Comparison of ENCODE assay signal across 1 cellular context in the genomic region with DNA sequence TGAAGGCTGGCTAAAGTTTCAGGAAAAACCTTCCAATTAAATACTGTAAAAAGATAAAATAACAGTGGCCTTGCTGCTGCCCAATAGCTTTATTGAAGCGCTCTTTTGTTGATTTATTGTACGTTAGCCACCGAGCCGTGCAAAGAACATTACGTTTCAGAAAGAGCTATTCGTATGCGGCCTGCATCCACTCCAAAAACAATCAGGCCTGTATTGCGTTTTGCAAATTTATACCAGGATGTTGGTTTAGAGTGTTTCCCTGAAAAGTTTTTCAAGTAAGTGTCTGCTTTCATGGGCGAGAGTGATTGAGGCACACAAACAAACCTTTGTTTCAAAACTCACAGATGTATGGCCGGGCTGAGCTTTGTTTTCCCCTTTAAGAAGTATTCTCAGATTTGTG.
TF ChIP-seq lines count a peak whose summit lies in the region.

No MANE protein-coding gene starts in this region.

TF ChIP-seq in GM23338, 12 proteins besides CTCF, POLR2A, EP300 and RAD21 (continued from another document):
- no peak for TF ChIP-seq EZH2 (IDR thresholded peaks at IDR 0.05; ENCODE audit: low read depth, unreplicated experiment)
- TF ChIP-seq, protein P1, sequence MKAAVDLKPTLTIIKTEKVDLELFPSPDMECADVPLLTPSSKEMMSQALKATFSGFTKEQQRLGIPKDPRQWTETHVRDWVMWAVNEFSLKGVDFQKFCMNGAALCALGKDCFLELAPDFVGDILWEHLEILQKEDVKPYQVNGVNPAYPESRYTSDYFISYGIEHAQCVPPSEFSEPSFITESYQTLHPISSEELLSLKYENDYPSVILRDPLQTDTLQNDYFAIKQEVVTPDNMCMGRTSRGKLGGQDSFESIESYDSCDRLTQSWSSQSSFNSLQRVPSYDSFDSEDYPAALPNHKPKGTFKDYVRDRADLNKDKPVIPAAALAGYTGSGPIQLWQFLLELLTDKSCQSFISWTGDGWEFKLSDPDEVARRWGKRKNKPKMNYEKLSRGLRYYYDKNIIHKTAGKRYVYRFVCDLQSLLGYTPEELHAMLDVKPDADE (IDR thresholded peaks at IDR 0.05), result no peak
- TF ChIP-seq, protein P2, sequence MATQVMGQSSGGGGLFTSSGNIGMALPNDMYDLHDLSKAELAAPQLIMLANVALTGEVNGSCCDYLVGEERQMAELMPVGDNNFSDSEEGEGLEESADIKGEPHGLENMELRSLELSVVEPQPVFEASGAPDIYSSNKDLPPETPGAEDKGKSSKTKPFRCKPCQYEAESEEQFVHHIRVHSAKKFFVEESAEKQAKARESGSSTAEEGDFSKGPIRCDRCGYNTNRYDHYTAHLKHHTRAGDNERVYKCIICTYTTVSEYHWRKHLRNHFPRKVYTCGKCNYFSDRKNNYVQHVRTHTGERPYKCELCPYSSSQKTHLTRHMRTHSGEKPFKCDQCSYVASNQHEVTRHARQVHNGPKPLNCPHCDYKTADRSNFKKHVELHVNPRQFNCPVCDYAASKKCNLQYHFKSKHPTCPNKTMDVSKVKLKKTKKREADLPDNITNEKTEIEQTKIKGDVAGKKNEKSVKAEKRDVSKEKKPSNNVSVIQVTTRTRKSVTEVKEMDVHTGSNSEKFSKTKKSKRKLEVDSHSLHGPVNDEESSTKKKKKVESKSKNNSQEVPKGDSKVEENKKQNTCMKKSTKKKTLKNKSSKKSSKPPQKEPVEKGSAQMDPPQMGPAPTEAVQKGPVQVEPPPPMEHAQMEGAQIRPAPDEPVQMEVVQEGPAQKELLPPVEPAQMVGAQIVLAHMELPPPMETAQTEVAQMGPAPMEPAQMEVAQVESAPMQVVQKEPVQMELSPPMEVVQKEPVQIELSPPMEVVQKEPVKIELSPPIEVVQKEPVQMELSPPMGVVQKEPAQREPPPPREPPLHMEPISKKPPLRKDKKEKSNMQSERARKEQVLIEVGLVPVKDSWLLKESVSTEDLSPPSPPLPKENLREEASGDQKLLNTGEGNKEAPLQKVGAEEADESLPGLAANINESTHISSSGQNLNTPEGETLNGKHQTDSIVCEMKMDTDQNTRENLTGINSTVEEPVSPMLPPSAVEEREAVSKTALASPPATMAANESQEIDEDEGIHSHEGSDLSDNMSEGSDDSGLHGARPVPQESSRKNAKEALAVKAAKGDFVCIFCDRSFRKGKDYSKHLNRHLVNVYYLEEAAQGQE (IDR thresholded peaks at IDR 0.05; ENCODE audit: unreplicated experiment), result no peak
- TF ChIP-seq JUNB (IDR thresholded peaks at IDR 0.05; ENCODE audit: unreplicated experiment), result no peak
- TF ChIP-seq, protein P3, sequence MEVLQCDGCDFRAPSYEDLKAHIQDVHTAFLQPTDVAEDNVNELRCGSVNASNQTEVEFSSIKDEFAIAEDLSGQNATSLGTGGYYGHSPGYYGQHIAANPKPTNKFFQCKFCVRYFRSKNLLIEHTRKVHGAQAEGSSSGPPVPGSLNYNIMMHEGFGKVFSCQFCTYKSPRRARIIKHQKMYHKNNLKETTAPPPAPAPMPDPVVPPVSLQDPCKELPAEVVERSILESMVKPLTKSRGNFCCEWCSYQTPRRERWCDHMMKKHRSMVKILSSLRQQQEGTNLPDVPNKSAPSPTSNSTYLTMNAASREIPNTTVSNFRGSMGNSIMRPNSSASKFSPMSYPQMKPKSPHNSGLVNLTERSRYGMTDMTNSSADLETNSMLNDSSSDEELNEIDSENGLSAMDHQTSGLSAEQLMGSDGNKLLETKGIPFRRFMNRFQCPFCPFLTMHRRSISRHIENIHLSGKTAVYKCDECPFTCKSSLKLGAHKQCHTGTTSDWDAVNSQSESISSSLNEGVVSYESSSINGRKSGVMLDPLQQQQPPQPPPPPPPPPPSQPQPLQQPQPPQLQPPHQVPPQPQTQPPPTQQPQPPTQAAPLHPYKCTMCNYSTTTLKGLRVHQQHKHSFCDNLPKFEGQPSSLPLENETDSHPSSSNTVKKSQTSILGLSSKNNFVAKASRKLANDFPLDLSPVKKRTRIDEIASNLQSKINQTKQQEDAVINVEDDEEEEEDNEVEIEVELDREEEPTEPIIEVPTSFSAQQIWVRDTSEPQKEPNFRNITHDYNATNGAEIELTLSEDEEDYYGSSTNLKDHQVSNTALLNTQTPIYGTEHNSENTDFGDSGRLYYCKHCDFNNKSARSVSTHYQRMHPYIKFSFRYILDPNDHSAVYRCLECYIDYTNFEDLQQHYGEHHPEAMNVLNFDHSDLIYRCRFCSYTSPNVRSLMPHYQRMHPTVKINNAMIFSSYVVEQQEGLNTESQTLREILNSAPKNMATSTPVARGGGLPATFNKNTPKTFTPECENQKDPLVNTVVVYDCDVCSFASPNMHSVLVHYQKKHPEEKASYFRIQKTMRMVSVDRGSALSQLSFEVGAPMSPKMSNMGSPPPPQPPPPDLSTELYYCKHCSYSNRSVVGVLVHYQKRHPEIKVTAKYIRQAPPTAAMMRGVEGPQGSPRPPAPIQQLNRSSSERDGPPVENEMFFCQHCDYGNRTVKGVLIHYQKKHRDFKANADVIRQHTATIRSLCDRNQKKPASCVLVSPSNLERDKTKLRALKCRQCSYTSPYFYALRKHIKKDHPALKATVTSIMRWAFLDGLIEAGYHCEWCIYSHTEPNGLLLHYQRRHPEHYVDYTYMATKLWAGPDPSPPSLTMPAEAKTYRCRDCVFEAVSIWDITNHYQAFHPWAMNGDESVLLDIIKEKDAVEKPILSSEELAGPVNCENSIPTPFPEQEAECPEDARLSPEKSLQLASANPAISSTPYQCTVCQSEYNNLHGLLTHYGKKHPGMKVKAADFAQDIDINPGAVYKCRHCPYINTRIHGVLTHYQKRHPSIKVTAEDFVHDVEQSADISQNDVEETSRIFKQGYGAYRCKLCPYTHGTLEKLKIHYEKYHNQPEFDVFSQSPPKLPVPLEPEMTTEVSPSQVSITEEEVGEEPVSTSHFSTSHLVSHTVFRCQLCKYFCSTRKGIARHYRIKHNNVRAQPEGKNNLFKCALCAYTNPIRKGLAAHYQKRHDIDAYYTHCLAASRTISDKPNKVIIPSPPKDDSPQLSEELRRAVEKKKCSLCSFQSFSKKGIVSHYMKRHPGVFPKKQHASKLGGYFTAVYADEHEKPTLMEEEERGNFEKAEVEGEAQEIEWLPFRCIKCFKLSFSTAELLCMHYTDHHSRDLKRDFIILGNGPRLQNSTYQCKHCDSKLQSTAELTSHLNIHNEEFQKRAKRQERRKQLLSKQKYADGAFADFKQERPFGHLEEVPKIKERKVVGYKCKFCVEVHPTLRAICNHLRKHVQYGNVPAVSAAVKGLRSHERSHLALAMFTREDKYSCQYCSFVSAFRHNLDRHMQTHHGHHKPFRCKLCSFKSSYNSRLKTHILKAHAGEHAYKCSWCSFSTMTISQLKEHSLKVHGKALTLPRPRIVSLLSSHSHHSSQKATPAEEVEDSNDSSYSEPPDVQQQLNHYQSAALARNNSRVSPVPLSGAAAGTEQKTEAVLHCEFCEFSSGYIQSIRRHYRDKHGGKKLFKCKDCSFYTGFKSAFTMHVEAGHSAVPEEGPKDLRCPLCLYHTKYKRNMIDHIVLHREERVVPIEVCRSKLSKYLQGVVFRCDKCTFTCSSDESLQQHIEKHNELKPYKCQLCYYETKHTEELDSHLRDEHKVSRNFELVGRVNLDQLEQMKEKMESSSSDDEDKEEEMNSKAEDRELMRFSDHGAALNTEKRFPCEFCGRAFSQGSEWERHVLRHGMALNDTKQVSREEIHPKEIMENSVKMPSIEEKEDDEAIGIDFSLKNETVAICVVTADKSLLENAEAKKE (CRISPR knock-in tag; IDR thresholded peaks at IDR 0.05), result no peak
- TF ChIP-seq ZNF331 (CRISPR knock-in tag; IDR thresholded peaks at IDR 0.05; ENCODE audit: low read depth), result no peak
- TF ChIP-seq NANOG (IDR thresholded peaks at IDR 0.05; ENCODE audit: borderline replicate concordance), result no peak
- no peak for TF ChIP-seq CREB1 (CRISPR knock-in tag; IDR thresholded peaks at IDR 0.05; ENCODE audit: low read depth)
- no peak for TF ChIP-seq STAT1 (IDR thresholded peaks at IDR 0.05; ENCODE audit: unreplicated experiment)
- no peak for TF ChIP-seq EZH2phosphoT487 (IDR thresholded peaks at IDR 0.05; ENCODE audit: unreplicated experiment)
- TF ChIP-seq ZNF114 (CRISPR knock-in tag; IDR thresholded peaks at IDR 0.05), result no peak
